8 cellular contexts compared by ENCODE assay signal in genomic region chr1:41728403-41729202, GRCh38.
DNase-seq lines count a peak whose midpoint lies in the region; ATAC-seq, FAIRE-seq and TF ChIP-seq lines count a peak whose summit lies in the region.

No MANE protein-coding gene starts in this region.

- no peak overlapping the region for H3K4me3 ChIP-seq in left lung
- no peak overlapping the region for H3K4me3 ChIP-seq in upper lobe of right lung
- no peak overlapping the region for H3K4me3 ChIP-seq in small intestine (ENCODE audit: low read depth in 1 of 2, low read length in 2 of 2)

- no peaks in the 10 kb centered on the region for H3K9me3 Mint-ChIP-seq in T-cell

- H3K27me3 ChIP-seq in left lung (no peaks in the 10 kb centered on the region), upper lobe of right lung (no peaks in the 10 kb centered on the region), small intestine (ENCODE audit: control insufficient read depth in 2 of 2, insufficient read depth in 2 of 2, low read length in 2 of 2) (no peaks in the 10 kb centered on the region)

- no peak overlapping the region for H3K4me3 Mint-ChIP-seq in T-cell

- peaks cover 35 to 46% (median 39%) of the 10 kb centered on the region in 3 donors for H3K4me1 Mint-ChIP-seq in T-cell

- H3K27me3 Mint-ChIP-seq in T-cell: no peaks in the 10 kb centered on the region

- H3K36me3 ChIP-seq in left lung (no peaks in the 10 kb centered on the region), upper lobe of right lung (no peaks in the 10 kb centered on the region), small intestine (ENCODE audit: control insufficient read depth in 2 of 2, insufficient read depth in 2 of 2, low read length in 2 of 2) (no peaks in the 10 kb centered on the region)

- peak overlapping the region in 1 of 2 donors; percentile 39 for H3K27ac Mint-ChIP-seq in T-cell

- H3K4me1 ChIP-seq in left lung (peaks cover 16 to 74% of the 10 kb centered on the region in 2 donors), upper lobe of right lung (peaks cover 50% of the 10 kb centered on the region), small intestine (ENCODE audit: control insufficient read depth in 2 of 2, insufficient read depth in 1 of 2, low read depth in 1 of 2, low read length in 1 of 2) (peaks cover 0 to 4% of the 10 kb centered on the region in 2 donors)

- CTCF ChIA-PET in T-cell (lab: Charles Lee): interaction anchor here in 1 of 2 donors (0.7 kb wide), 1 partner anchor 8 kb away, joined by 3 read pairs; no protein-coding TSS in a partner anchor

- H3K27ac ChIP-seq in left lung: peak overlapping the region in 1 of 2 donors; percentile 90
- H3K27ac ChIP-seq in upper lobe of right lung: no peak overlapping the region
- no peak overlapping the region for H3K27ac ChIP-seq in small intestine (ENCODE audit: low read depth in 1 of 2, low read length in 1 of 2)

- FAIRE-seq in small intestine (lab: Jason Lieb, UNC): no peak

- POLR2A ChIA-PET in T-cell (lab: Charles Lee): no interaction called here

- 53 to 56% (median 55%) methylated on average over 12 of the region's 12 CpGs for WGBS in small intestine, 3 donors

- intact Hi-C loops in left lung (cut with DNase I) (no loop called here), upper lobe of right lung (cut with DNase I) (no loop called here)

- DNase-seq in Ammon's horn (ENCODE audit: low spot score): peak; percentile 66
- peak in 29 of 34 experiments; percentile 16 to 71 (median 45) for DNase-seq in T-cell
- peak in 1 of 2 donors; percentile 73 for DNase-seq in left lung
- peak; percentile 73 for DNase-seq in upper lobe of right lung
- DNase-seq in GOT3 (lab: John Stamatoyannopoulos, UW): no peak
- DNase-seq in small intestine: no peak

- ATAC-seq in GM18870 (IDR thresholded peaks at IDR 0.05; ENCODE audit: unreplicated experiment) (peak; percentile 86), HG03064 (IDR thresholded peaks at IDR 0.05; ENCODE audit: low read depth, unreplicated experiment) (peak; percentile 76), T-cell (replicated peaks in 1 of 4) (peak; percentile 11 to 86 (median 38)), left lung (peak; percentile 39), upper lobe of right lung (peak; percentile 53)

- H3K9me3 ChIP-seq in left lung: no peaks in the 10 kb centered on the region
- H3K9me3 ChIP-seq in upper lobe of right lung: no peaks in the 10 kb centered on the region
- H3K9me3 ChIP-seq in small intestine (ENCODE audit: control insufficient read depth, low read depth): no peaks in the 10 kb centered on the region

- no peak for TF ChIP-seq CTCF in left lung (IDR thresholded peaks at IDR 0.05)
- no peak for TF ChIP-seq CTCF in upper lobe of right lung (IDR thresholded peaks at IDR 0.05)

- H3K36me3 Mint-ChIP-seq in T-cell: no peaks in the 10 kb centered on the region

Comparison
In these comparisons a context has a peak if more than half of its experiments do, and no peak if none do; other contexts are left out.
1. DNase-seq: peak in Ammon's horn (single experiment), T-cell (29 of 34) and upper lobe of right lung (single experiment); none in GOT3 (single experiment) and small intestine (single experiment).
2. Peak in every context shown above with its lines, with median percentiles within 50 percentile points of each other: ATAC-seq.